In the genomic region with DNA sequence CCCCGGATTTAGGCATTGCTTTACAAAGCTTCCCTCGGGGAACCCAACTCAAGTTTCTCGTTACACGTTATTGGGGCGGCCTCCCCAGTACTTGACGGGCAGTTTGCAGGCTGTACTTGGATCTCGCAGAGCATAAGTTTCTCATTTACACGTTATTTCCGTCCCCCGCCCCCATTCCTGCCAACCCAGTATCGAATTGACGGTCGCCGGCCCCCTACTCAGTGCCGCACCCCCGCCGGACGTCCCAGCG, we compare ENCODE assay signal across 8 cellular contexts. TPM values are rescaled to one million over a fixed set of nuclear protein-coding genes. Genes with fewer than 3 reads are reported as not detected.
DNase-seq lines count a peak whose midpoint lies in the region; ATAC-seq and TF ChIP-seq lines count a peak whose summit lies in the region.

No MANE protein-coding gene starts in this region.

- peaks cover 23% of the 10 kb centered on the region for H3K4me1 ChIP-seq in foreskin keratinocyte
- peaks cover 17 to 20% (median 18%) of the 10 kb centered on the region in 3 donors for H3K4me1 ChIP-seq in skeletal muscle tissue (ENCODE audit: control insufficient read depth in 3 of 3, insufficient read depth in 3 of 3, low read length in 3 of 3)

- H3K27me3 ChIP-seq in H7 (ENCODE audit: control insufficient read depth, insufficient read depth, low read length) (no peaks in the 10 kb centered on the region), foreskin keratinocyte (no peaks in the 10 kb centered on the region), skeletal muscle tissue (ENCODE audit: control insufficient read depth in 3 of 3, insufficient read depth in 3 of 3, low read length in 3 of 3) (no peaks in the 10 kb centered on the region)

- peak overlapping the region; percentile 88 for H3K27ac ChIP-seq in foreskin keratinocyte
- H3K27ac ChIP-seq in skeletal muscle tissue (ENCODE audit: low read depth, low read length): peak overlapping the region; percentile 99

- no peaks in the 10 kb centered on the region for H3K9me3 ChIP-seq in skeletal muscle tissue (ENCODE audit: control insufficient read depth in 3 of 3, low read length in 3 of 3)

- TF ChIP-seq CTCF in WI38 (IDR thresholded peaks at IDR 0.05; ENCODE audit: low read depth, low read length) (no peak), foreskin keratinocyte (conservative IDR thresholded peaks at IDR 0.05) (no peak)

- no peak for TF ChIP-seq POLR2A in GM18505 (IDR thresholded peaks at IDR 0.05; ENCODE audit: borderline replicate concordance, extremely low read depth, insufficient read depth, insufficient read length)

- DNase-seq in H7: no peak
- DNase-seq in foreskin keratinocyte: peak in 1 of 2 donors; percentile 46
- no peak for DNase-seq in COLO668 (lab: John Stamatoyannopoulos, UW; ENCODE audit: unreplicated experiment)
- DNase-seq in NCI-H2107 treated with DMSO at 0.1 percent for 48 hours (lab: John Stamatoyannopoulos, UW; ENCODE audit: unreplicated experiment): no peak
- DNase-seq in iPS-NIHi11 (ENCODE audit: low spot score): no peak

- peak overlapping the region; percentile 70 for H3K4me3 ChIP-seq in H7 (ENCODE audit: insufficient read depth, low read depth, low read length)
- peak overlapping the region; percentile 82 for H3K4me3 ChIP-seq in WI38 (ENCODE audit: low read depth, low read length)
- H3K4me3 ChIP-seq in skeletal muscle tissue (ENCODE audit: low read length in 3 of 3): peak overlapping the region; percentile 90 to 97 (median 94)

- peaks cover 3% of the 10 kb centered on the region; the same call in 1 of the 2 replicates for H3K36me3 ChIP-seq in H7 (replicated peaks; ENCODE audit: control insufficient read depth, insufficient read depth, low read length)
- H3K36me3 ChIP-seq in skeletal muscle tissue (ENCODE audit: control insufficient read depth in 3 of 3, insufficient read depth in 3 of 3, low read length in 3 of 3): peaks cover 9 to 22% (median 13%) of the 10 kb centered on the region in 3 donors

- peak; percentile 2 for ATAC-seq in foreskin keratinocyte
- ATAC-seq in GM18505 (IDR thresholded peaks at IDR 0.05; ENCODE audit: unreplicated experiment): no peak

- peak overlapping the region; percentile 94 to 97 (median 95) for H3K9ac ChIP-seq in skeletal muscle tissue (ENCODE audit: low read depth in 1 of 3, low read length in 3 of 3)

RNA-seq across cellular contexts. Expression of a gene that starts 0.5 kb away (rescaled TPM):
- total RNA-seq in H7 (2014; rRNA removed; shearing (Covaris generic)): 23.4 and 33.6 TPM in 2 replicates
- 27.7 and 29.5 TPM in 2 replicates for total RNA-seq in foreskin keratinocyte
- polyA plus RNA-seq in foreskin keratinocyte: 38.3 and 39.8 TPM in 2 replicates
- 6.3 TPM for total RNA-seq in skeletal muscle tissue

RNA-seq across cellular contexts. Expression of a gene that starts 26.5 kb away (rescaled TPM):
- total RNA-seq in H7 (2014; rRNA removed; shearing (Covaris generic)): 0.62 and 1.1 TPM in 2 replicates
- total RNA-seq in foreskin keratinocyte: 0.74 and 0.85 TPM in 2 replicates
- polyA plus RNA-seq in foreskin keratinocyte: 0.56 and 0.76 TPM in 2 replicates
- 1.0 TPM for total RNA-seq in skeletal muscle tissue

RNA-seq across cellular contexts. Expression of a gene that starts 38.4 kb away (rescaled TPM):
- not detected in 2 replicates for total RNA-seq in H7 (2014; rRNA removed; shearing (Covaris generic))
- not detected in 2 replicates for total RNA-seq in foreskin keratinocyte
- not detected in 2 replicates for polyA plus RNA-seq in foreskin keratinocyte
- total RNA-seq in skeletal muscle tissue: not detected

RNA-seq across cellular contexts. Expression of a gene that starts 48.0 kb away (rescaled TPM):
- total RNA-seq in H7 (2014; rRNA removed; shearing (Covaris generic)): 0.21 and 1.8 TPM in 2 replicates
- total RNA-seq in foreskin keratinocyte (2.3 and 4.0 TPM in 2 replicates), skeletal muscle tissue (not detected)
- 2.5 and 3.8 TPM in 2 replicates for polyA plus RNA-seq in foreskin keratinocyte
